10 cellular contexts compared by ENCODE assay signal in genomic region chr22:36360871-36361383, GRCh38. TPM values are rescaled to one million over a fixed set of nuclear protein-coding genes. Genes with fewer than 3 reads are reported as not detected.
A peak's percentile ranks its signal among the peaks of the same experiment; 100 is the strongest.
DNase-seq lines count a peak whose midpoint lies in the region; ATAC-seq lines count a peak whose summit lies in the region.
"Had no signal": no experiment of that assay in that cellular context is flagged by ENCODE, and none has a peak within 500 bp of the region (broad histone marks: within the 10 kb centered on the region; RNA-seq: fewer than 3 reads in every experiment).

No MANE protein-coding gene starts in this region.

- peak; percentile 80 for DNase-seq in EH (ENCODE audit: low read depth)
- DNase-seq in T-cell = no peak
- DNase-seq in fibroblast of peridontal ligament (ENCODE audit: extremely low read depth) = peak; percentile 69
- no peak for DNase-seq in sciatic nerve (ENCODE audit: low spot score)
- DNase-seq in effector CD4-positive, alpha-beta T cell = no peak
- no peak for DNase-seq in MG63
- no peak for DNase-seq in stimulated activated CD4-positive, alpha-beta T cell treated with anti-CD3 and anti-CD28 coated beads, Interleukin-4, amount 100 ng/mL, for 4 hours
- DNase-seq: amniotic stem cell; NK-92 treated with Interleukin-12 subunit alpha and Interleukin-12 subunit beta, amount 100 ng/mL, for 24 hours had no signal

- peaks cover 65% of the 10 kb centered on the region for H3K36me3 ChIP-seq in MG63

- H3K9me3 ChIP-seq in MG63 = no peaks in the 10 kb centered on the region

- no peaks in the 10 kb centered on the region for H3K27me3 Mint-ChIP-seq in T-cell

- no peaks in the 10 kb centered on the region for H3K9me3 Mint-ChIP-seq in T-cell

- H3K27me3 ChIP-seq in MG63 = no peaks in the 10 kb centered on the region

- POLR2A ChIA-PET in T-cell (lab: Charles Lee) = no interaction called here

- ATAC-seq in T-cell (replicated peaks in 1 of 4) (no peak), sciatic nerve (peak; percentile 41), HG02870 (IDR thresholded peaks at IDR 0.05; ENCODE audit: unreplicated experiment) (no peak)

- H3K4me3 ChIP-seq in MG63 = no peak overlapping the region

- CTCF ChIA-PET in T-cell (lab: Charles Lee) = interaction anchor here in 1 of 2 donors (0.6 to 1.0 kb wide), 3 partner anchors 12 to 140 kb away, joined by 3 to 5 read pairs (median 3); no protein-coding TSS in a partner anchor

- peaks cover 96 to 99% (median 97%) of the 10 kb centered on the region in 3 donors for H3K4me1 Mint-ChIP-seq in T-cell

- peak overlapping the region; percentile 43 to 98 (median 47) for H3K4me3 Mint-ChIP-seq in T-cell

- peaks cover 6% of the 10 kb centered on the region for H3K36me3 Mint-ChIP-seq in T-cell

- H3K27ac Mint-ChIP-seq in T-cell = peak overlapping the region; percentile 94 to 96

- intact Hi-C loops in sciatic nerve (cut with DNase I) = loop anchor here (10.0 kb wide), 1 partner anchor 46 kb away; no protein-coding TSS in a partner anchor

RNA-seq across cellular contexts. Expression of gene MYH9, which starts 26.8 kb away (rescaled TPM):
- total RNA-seq in T-cell = 1,000 to 10,000 TPM in 2 of 5 donors, 100 to 1,000 TPM in 3; 816 to 1,109 (median 896) TPM
- 973 TPM for total RNA-seq in sciatic nerve
- 323 and 380 TPM in 2 replicates for total RNA-seq in MG63 (2014; rRNA removed; shearing (Covaris generic); ENCODE audit: low replicate concordance)

Comparison
In these comparisons a context has a peak if more than half of its experiments do, and no peak if none do; other contexts are left out.
1. DNase-seq: peak in EH (single experiment) and fibroblast of peridontal ligament (single experiment); none in T-cell (0 of 34), sciatic nerve (single experiment), effector CD4-positive, alpha-beta T cell (single experiment), MG63 (single experiment) and stimulated activated CD4-positive, alpha-beta T cell treated with anti-CD3 and anti-CD28 coated beads, Interleukin-4, amount 100 ng/mL, for 4 hours (0 of 2).